ENCODE assay signal across 27 cellular contexts in genomic region chr12:66984962-66985361, GRCh38.
A peak's percentile ranks its signal among the peaks of the same experiment; 100 is the strongest.
DNase-seq lines count a peak whose midpoint lies in the region; ATAC-seq and TF ChIP-seq lines count a peak whose summit lies in the region.
"Had no signal": no experiment of that assay in that cellular context is flagged by ENCODE, and none has a peak within 500 bp of the region (broad histone marks: within the 10 kb centered on the region; RNA-seq: fewer than 3 reads in every experiment).

No MANE protein-coding gene starts in this region.

- no peaks in the 10 kb centered on the region for H3K27me3 ChIP-seq in SJCRH30
- H3K27me3 ChIP-seq: hepatocyte had no signal

- no peaks in the 10 kb centered on the region for H3K4me1 Mint-ChIP-seq in activated CD4-positive, alpha-beta T cell treated with anti-CD3 and anti-CD28 coated beads for 36 hours
- H3K4me1 Mint-ChIP-seq: activated B cell treated with CpG ODN at 0.5 μM for 24 hours; activated T-helper 17 cell treated with anti-CD3 and anti-CD28 coated beads, Interleukin-2, amount 50 U/mL, for 72 hours had no signal

- no peak overlapping the region for H3K4me3 Mint-ChIP-seq in activated CD4-positive, alpha-beta T cell treated with anti-CD3 and anti-CD28 coated beads for 36 hours
- H3K4me3 Mint-ChIP-seq: activated B cell treated with CpG ODN at 0.5 μM for 24 hours; activated naive CD4-positive, alpha-beta T cell treated with anti-CD3 and anti-CD28 coated beads, Interleukin-2, amount 50 U/mL, for 24 hours; activated T-helper 17 cell treated with anti-CD3 and anti-CD28 coated beads, Interleukin-2, amount 50 U/mL, for 72 hours; stimulated activated naive CD8-positive, alpha-beta T cell treated with anti-CD3 and anti-CD28 coated beads, Interleukin-15, Interleukin-2, amounts not matched to agents 100 ng/mL and 50 ng/mL, for 24 hours had no signal

- intact Hi-C loops in activated CD4-positive, alpha-beta T cell treated with anti-CD3 and anti-CD28 coated beads for 36 hours (cut with DNase I, micrococcal nuclease), result no loop called here

- in situ Hi-C loops in Caki2 (cut with HindIII; ENCODE audit: low pct_unique_long_range_greater_than_20kb, low sequenced_read_pairs), result no loop called here

- H3K9me3 ChIP-seq in SJCRH30 (replicated peaks), result no peaks in the 10 kb centered on the region
- H3K9me3 ChIP-seq: HAP-1, mucosa of descending colon had no signal

- POLR2A ChIA-PET in activated CD4-positive, alpha-beta T cell treated with anti-CD3 and anti-CD28 coated beads for 36 hours (lab: Charles Lee), result no interaction called here

- ATAC-seq in activated CD4-positive, alpha-beta T cell treated with anti-CD3 and anti-CD28 coated beads for 36 hours, result no peak
- ATAC-seq in GM21381 (IDR thresholded peaks at IDR 0.05; ENCODE audit: unreplicated experiment) (no peak), GM21825 (IDR thresholded peaks at IDR 0.05; ENCODE audit: unreplicated experiment) (no peak)
- ATAC-seq: activated T-helper 17 cell treated with anti-CD3 and anti-CD28 coated beads, Interleukin-2, amount 50 U/mL, for 72 hours; mucosa of descending colon had no signal

- DNase-seq in Caki2 (ENCODE audit: low read depth) (peak; percentile 14), LNCaP clone FGC (ENCODE audit: low read depth) (peak; percentile 13), SJCRH30 (peak; percentile 21 to 49), iris pigment epithelial cell (ENCODE audit: low read depth) (peak; percentile 18), NOMO-1 (lab: John Stamatoyannopoulos, UW; ENCODE audit: unreplicated experiment in 2 of 2) (no peak)
- DNase-seq in activated CD4-positive, alpha-beta T cell treated with anti-CD3 and anti-CD28 coated beads for 36 hours, result no peak
- DNase-seq: ACHN; activated B cell treated with CpG ODN at 0.5 μM for 24 hours; activated CD4-positive, alpha-beta T cell treated with anti-CD3 and anti-CD28 coated beads, Interleukin-2, amount 50 U/mL, for 4 hours; activated CD8-positive, alpha-beta memory T cell treated with anti-CD3 and anti-CD28 coated beads, Interleukin-2, amount 50 U/mL, for 4 hours; anterior cingulate cortex; cerebellar nuclear complex; mucosa of descending colon; NCI-H1092 treated with DMSO at 0.1 percent for 48 hours; NCI-H2081 treated with DMSO at 0.1 percent for 48 hours; NCI-H526; posterior cingulate gyrus; stimulated activated CD4-positive, alpha-beta T cell treated with anti-CD3 and anti-CD28 coated beads, Interleukin-15, amount 100 ng/mL, for 24 hours; T1000 had no signal

- no peaks in the 10 kb centered on the region for H3K36me3 ChIP-seq in SJCRH30
- H3K36me3 ChIP-seq: HAP-1 had no signal

- H3K4me3 ChIP-seq in LNCaP clone FGC (ENCODE audit: low read depth, low read length) (no peak overlapping the region), SJCRH30 (no peak overlapping the region)
- H3K4me3 ChIP-seq: HAP-1, hepatocyte, mucosa of descending colon had no signal

- no peak overlapping the region for H3K27ac Mint-ChIP-seq in activated CD4-positive, alpha-beta T cell treated with anti-CD3 and anti-CD28 coated beads for 36 hours
- H3K27ac Mint-ChIP-seq: activated B cell treated with CpG ODN at 0.5 μM for 24 hours; activated naive CD4-positive, alpha-beta T cell treated with anti-CD3 and anti-CD28 coated beads, Interleukin-2, amount 50 U/mL, for 24 hours; activated T-helper 17 cell treated with anti-CD3 and anti-CD28 coated beads, Interleukin-2, amount 50 U/mL, for 72 hours; stimulated activated naive CD8-positive, alpha-beta T cell treated with anti-CD3 and anti-CD28 coated beads, Interleukin-15, Interleukin-2, amounts not matched to agents 100 ng/mL and 50 ng/mL, for 24 hours had no signal

- no peak overlapping the region for H3K27ac ChIP-seq in SJCRH30
- H3K27ac ChIP-seq: hepatocyte, HL-60 had no signal

- H3K36me3 Mint-ChIP-seq in activated CD4-positive, alpha-beta T cell treated with anti-CD3 and anti-CD28 coated beads for 36 hours (ENCODE audit: low read depth), result no peaks in the 10 kb centered on the region

- H3K27me3 Mint-ChIP-seq in activated CD4-positive, alpha-beta T cell treated with anti-CD3 and anti-CD28 coated beads for 36 hours, result no peaks in the 10 kb centered on the region
- H3K27me3 Mint-ChIP-seq: activated B cell treated with CpG ODN at 0.5 μM for 24 hours; activated naive CD4-positive, alpha-beta T cell treated with anti-CD3 and anti-CD28 coated beads, Interleukin-2, amount 50 U/mL, for 24 hours; stimulated activated naive CD8-positive, alpha-beta T cell treated with anti-CD3 and anti-CD28 coated beads, Interleukin-15, Interleukin-2, amounts not matched to agents 100 ng/mL and 50 ng/mL, for 24 hours had no signal

- H3K9me3 Mint-ChIP-seq in activated CD4-positive, alpha-beta T cell treated with anti-CD3 and anti-CD28 coated beads for 36 hours (ENCODE audit: low read depth), result peaks cover 2% of the 10 kb centered on the region
- H3K9me3 Mint-ChIP-seq: activated B cell treated with CpG ODN at 0.5 μM for 24 hours; activated naive CD4-positive, alpha-beta T cell treated with anti-CD3 and anti-CD28 coated beads, Interleukin-2, amount 50 U/mL, for 24 hours; activated T-helper 17 cell treated with anti-CD3 and anti-CD28 coated beads, Interleukin-2, amount 50 U/mL, for 72 hours; stimulated activated naive CD8-positive, alpha-beta T cell treated with anti-CD3 and anti-CD28 coated beads, Interleukin-15, Interleukin-2, amounts not matched to agents 100 ng/mL and 50 ng/mL, for 24 hours had no signal

- no peak for TF ChIP-seq CTCF in LNCaP clone FGC (IDR thresholded peaks at IDR 0.05; ENCODE audit: control insufficient read depth, extremely low read depth, insufficient read depth)

- peaks cover 12% of the 10 kb centered on the region; the same call in 1 of the 2 replicates for H3K4me1 ChIP-seq in SJCRH30
- H3K4me1 ChIP-seq: HAP-1 had no signal

- CTCF ChIA-PET in activated CD4-positive, alpha-beta T cell treated with anti-CD3 and anti-CD28 coated beads for 36 hours (lab: Charles Lee), result no interaction called here

Comparison
In these comparisons a context has a peak if more than half of its experiments do, and no peak if none do; other contexts are left out.
1. DNase-seq: peak in Caki2 (single experiment), LNCaP clone FGC (single experiment), SJCRH30 (2 of 2) and iris pigment epithelial cell (single experiment); none in activated CD4-positive, alpha-beta T cell treated with anti-CD3 and anti-CD28 coated beads for 36 hours (single experiment) and NOMO-1 (0 of 2).